8 cellular contexts compared by ENCODE assay signal in genomic region chr1:9942939-9943807, GRCh38. TPM values are rescaled to one million over a fixed set of nuclear protein-coding genes. Genes with fewer than 3 reads are reported as not detected.
DNase-seq lines count a peak whose midpoint lies in the region; ATAC-seq and TF ChIP-seq lines count a peak whose summit lies in the region.

Gene LZIC (minus strand): TSS chr1:9943391. CDS start chr1:9936619, 6,772 bp downstream.
Gene NMNAT1 (plus strand): TSS chr1:9943475. CDS start chr1:9972074, 28,599 bp downstream.

- TF ChIP-seq RAD21 in liver (IDR thresholded peaks at IDR 0.05): peak; percentile 17 to 34

- peaks cover 2 to 14% (median 10%) of the 10 kb centered on the region in 4 donors for H3K4me1 ChIP-seq in liver (ENCODE audit: control insufficient read depth in 4 of 4, insufficient read depth in 4 of 4, low read length in 3 of 4)

- TF ChIP-seq CTCF in liver (IDR thresholded peaks at IDR 0.05; ENCODE audit: low read depth, low read length, missing input control): peak; percentile 4

- peak; percentile 95 for ATAC-seq in GM19351 (IDR thresholded peaks at IDR 0.05; ENCODE audit: unreplicated experiment)
- ATAC-seq in HG03469 (IDR thresholded peaks at IDR 0.05; ENCODE audit: unreplicated experiment): peak; percentile 51

- peak within 1 kb of the TSS; percentile 84 to 92 for H3K27ac ChIP-seq in liver (ENCODE audit: low read depth in 1 of 2, low read length in 2 of 2)

- H3K9me3 ChIP-seq in liver (ENCODE audit: control insufficient read depth in 4 of 4, low read length in 3 of 4): no peaks in the 10 kb centered on the region

- DNase-seq in C1 segment of cervical spinal cord (lab: John Stamatoyannopoulos, UW) (peak; percentile 54 to 93 (median 86)), NCI-H748 treated with DMSO at 0.1 percent for 48 hours (lab: John Stamatoyannopoulos, UW) (peak; percentile 58), dermis blood vessel endothelial cell (peak; percentile 97)
- peak; percentile 81 to 83 for DNase-seq in activated CD4-positive, alpha-beta T cell treated with anti-CD3 and anti-CD28 coated beads, Interleukin-2, amount 50 U/mL, for 4 hours
- peak; percentile 85 to 89 for DNase-seq in stimulated activated CD4-positive, alpha-beta T cell treated with anti-CD3 and anti-CD28 coated beads, Interleukin-2, amount 100 ng/mL, for 48 hours

- WGBS in liver: under 1% methylated on average over 55 of the region's 55 CpGs

- peaks cover 0 to 5% (median 0%) of the 10 kb centered on the region in 4 donors for H3K36me3 ChIP-seq in liver (ENCODE audit: control insufficient read depth in 4 of 4, insufficient read depth in 3 of 4, low read depth in 1 of 4, low read length in 3 of 4)

- H3K27me3 ChIP-seq in liver (ENCODE audit: control insufficient read depth in 4 of 4, insufficient read depth in 4 of 4, low read length in 3 of 4): no peaks in the 10 kb centered on the region

- peak within 1 kb of the TSS; percentile 62 to 99 (median 82) for H3K4me3 ChIP-seq in liver (ENCODE audit: low read depth in 1 of 3, low read length in 3 of 3)

- H3K9ac ChIP-seq in liver (ENCODE audit: low read depth in 1 of 2, low read length in 2 of 2): peak within 1 kb of the TSS; percentile 95 to 99

TF ChIP-seq in liver, 16 proteins besides CTCF, POLR2A, EP300 and RAD21:
- peak; percentile 95 for TF ChIP-seq TAF1 (conservative IDR thresholded peaks at IDR 0.05)
- peak; percentile 55 for TF ChIP-seq SP1 (IDR thresholded peaks at IDR 0.05)
- TF ChIP-seq GABPA (IDR thresholded peaks at IDR 0.05 in 1 of 2, conservative IDR thresholded peaks at IDR 0.05 in 1 of 2): peak; percentile 98 to 100
- TF ChIP-seq FOXA1 (IDR thresholded peaks at IDR 0.05): no peak
- TF ChIP-seq, protein P1, sequence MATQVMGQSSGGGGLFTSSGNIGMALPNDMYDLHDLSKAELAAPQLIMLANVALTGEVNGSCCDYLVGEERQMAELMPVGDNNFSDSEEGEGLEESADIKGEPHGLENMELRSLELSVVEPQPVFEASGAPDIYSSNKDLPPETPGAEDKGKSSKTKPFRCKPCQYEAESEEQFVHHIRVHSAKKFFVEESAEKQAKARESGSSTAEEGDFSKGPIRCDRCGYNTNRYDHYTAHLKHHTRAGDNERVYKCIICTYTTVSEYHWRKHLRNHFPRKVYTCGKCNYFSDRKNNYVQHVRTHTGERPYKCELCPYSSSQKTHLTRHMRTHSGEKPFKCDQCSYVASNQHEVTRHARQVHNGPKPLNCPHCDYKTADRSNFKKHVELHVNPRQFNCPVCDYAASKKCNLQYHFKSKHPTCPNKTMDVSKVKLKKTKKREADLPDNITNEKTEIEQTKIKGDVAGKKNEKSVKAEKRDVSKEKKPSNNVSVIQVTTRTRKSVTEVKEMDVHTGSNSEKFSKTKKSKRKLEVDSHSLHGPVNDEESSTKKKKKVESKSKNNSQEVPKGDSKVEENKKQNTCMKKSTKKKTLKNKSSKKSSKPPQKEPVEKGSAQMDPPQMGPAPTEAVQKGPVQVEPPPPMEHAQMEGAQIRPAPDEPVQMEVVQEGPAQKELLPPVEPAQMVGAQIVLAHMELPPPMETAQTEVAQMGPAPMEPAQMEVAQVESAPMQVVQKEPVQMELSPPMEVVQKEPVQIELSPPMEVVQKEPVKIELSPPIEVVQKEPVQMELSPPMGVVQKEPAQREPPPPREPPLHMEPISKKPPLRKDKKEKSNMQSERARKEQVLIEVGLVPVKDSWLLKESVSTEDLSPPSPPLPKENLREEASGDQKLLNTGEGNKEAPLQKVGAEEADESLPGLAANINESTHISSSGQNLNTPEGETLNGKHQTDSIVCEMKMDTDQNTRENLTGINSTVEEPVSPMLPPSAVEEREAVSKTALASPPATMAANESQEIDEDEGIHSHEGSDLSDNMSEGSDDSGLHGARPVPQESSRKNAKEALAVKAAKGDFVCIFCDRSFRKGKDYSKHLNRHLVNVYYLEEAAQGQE (IDR thresholded peaks at IDR 0.05): peak; percentile 95
- TF ChIP-seq ATF3 (IDR thresholded peaks at IDR 0.05): no peak
- TF ChIP-seq JUND (IDR thresholded peaks at IDR 0.05): no peak
- TF ChIP-seq, protein P2, sequence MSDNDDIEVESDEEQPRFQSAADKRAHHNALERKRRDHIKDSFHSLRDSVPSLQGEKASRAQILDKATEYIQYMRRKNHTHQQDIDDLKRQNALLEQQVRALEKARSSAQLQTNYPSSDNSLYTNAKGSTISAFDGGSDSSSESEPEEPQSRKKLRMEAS (IDR thresholded peaks at IDR 0.05): peak; percentile 39
- TF ChIP-seq EGR1 (IDR thresholded peaks at IDR 0.05; ENCODE audit: low read depth in 2 of 2): peak in 1 of 2 donors; percentile 29
- TF ChIP-seq, protein P3, sequence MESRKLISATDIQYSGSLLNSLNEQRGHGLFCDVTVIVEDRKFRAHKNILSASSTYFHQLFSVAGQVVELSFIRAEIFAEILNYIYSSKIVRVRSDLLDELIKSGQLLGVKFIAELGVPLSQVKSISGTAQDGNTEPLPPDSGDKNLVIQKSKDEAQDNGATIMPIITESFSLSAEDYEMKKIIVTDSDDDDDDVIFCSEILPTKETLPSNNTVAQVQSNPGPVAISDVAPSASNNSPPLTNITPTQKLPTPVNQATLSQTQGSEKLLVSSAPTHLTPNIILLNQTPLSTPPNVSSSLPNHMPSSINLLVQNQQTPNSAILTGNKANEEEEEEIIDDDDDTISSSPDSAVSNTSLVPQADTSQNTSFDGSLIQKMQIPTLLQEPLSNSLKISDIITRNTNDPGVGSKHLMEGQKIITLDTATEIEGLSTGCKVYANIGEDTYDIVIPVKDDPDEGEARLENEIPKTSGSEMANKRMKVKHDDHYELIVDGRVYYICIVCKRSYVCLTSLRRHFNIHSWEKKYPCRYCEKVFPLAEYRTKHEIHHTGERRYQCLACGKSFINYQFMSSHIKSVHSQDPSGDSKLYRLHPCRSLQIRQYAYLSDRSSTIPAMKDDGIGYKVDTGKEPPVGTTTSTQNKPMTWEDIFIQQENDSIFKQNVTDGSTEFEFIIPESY (IDR thresholded peaks at IDR 0.05): peak; percentile 74
- TF ChIP-seq YY1 (IDR thresholded peaks at IDR 0.05): peak; percentile 54
- TF ChIP-seq FOXA2 (IDR thresholded peaks at IDR 0.05): no peak
- no peak for TF ChIP-seq NR2F2 (IDR thresholded peaks at IDR 0.05)
- TF ChIP-seq HNF4G (IDR thresholded peaks at IDR 0.05): no peak
- peak in 1 of 2 donors; percentile 21 for TF ChIP-seq HNF4A (conservative IDR thresholded peaks at IDR 0.05)
- TF ChIP-seq RXRA (IDR thresholded peaks at IDR 0.05): peak; percentile 66 to 68
TF ChIP-seq in liver: peak in this region for 10.

RNA-seq across cellular contexts. Expression of gene LZIC, which starts in this region (rescaled TPM):
- total RNA-seq in dermis blood vessel endothelial cell (29.1 and 31.0 TPM in 2 replicates), liver (10 to 100 TPM; 14.1 to 22.6 TPM)
- polyA plus RNA-seq in liver: 10 to 100 TPM; 10.8 to 13.5 TPM

RNA-seq across cellular contexts. Expression of gene NMNAT1, which starts in this region (rescaled TPM):
- 15.3 and 16.7 TPM in 2 replicates for total RNA-seq in dermis blood vessel endothelial cell
- total RNA-seq in liver: 1 to 10 TPM; 5.6 to 7.4 TPM
- 1 to 10 TPM; 5.2 to 5.6 TPM for polyA plus RNA-seq in liver

Comparison
In these comparisons a context has a peak if more than half of its experiments do, and no peak if none do; other contexts are left out.
1. Peak in every context shown above with its lines: DNase-seq, ATAC-seq, H3K4me3 ChIP-seq and H3K27ac ChIP-seq.